In genomic region chr11:69295995-69296889, GRCh38 we compare ENCODE assay signal across 2 cellular contexts.
TF ChIP-seq lines count a peak whose summit lies in the region.

No MANE protein-coding gene starts in this region.

TF ChIP-seq in SK-N-SH, 30 proteins besides CTCF, POLR2A, EP300 and RAD21 (continued from another document):
- TF ChIP-seq USF2 (IDR thresholded peaks at IDR 0.05; ENCODE audit: borderline replicate concordance, low read depth, low read length) (no peak), ZBTB33 (IDR thresholded peaks at IDR 0.05; ENCODE audit: borderline replicate concordance, low read depth) (no peak), MEF2A (IDR thresholded peaks at IDR 0.05; ENCODE audit: borderline replicate concordance, low read depth) (no peak), FOXJ3 (CRISPR knock-in tag; IDR thresholded peaks at IDR 0.05) (no peak), FOSL2 (IDR thresholded peaks at IDR 0.05; ENCODE audit: borderline replicate concordance, low read depth) (no peak), SMC3 (IDR thresholded peaks at IDR 0.05; ENCODE audit: low read depth, low read length) (no peak), YY1 (IDR thresholded peaks at IDR 0.05; ENCODE audit: low read depth) (no peak), REST (IDR thresholded peaks at IDR 0.05; ENCODE audit: low read depth, low read length) (no peak), TEAD4 (IDR thresholded peaks at IDR 0.05; ENCODE audit: borderline replicate concordance, insufficient read depth) (no peak)

TF ChIP-seq in SK-N-SH treated with all-trans-retinoic acid at 6 μM for 48 hours, 23 proteins besides CTCF, POLR2A, EP300 and RAD21 (continued from another document):
- TF ChIP-seq CREB5 (CRISPR knock-in tag; IDR thresholded peaks at IDR 0.05; ENCODE audit: low read depth) = no peak
- TF ChIP-seq OSR1 (CRISPR knock-in tag; IDR thresholded peaks at IDR 0.05) = no peak
- no peak for TF ChIP-seq POU6F1 (CRISPR knock-in tag; IDR thresholded peaks at IDR 0.05; ENCODE audit: borderline replicate concordance, low read depth)
- no peak for TF ChIP-seq ZNF565 (CRISPR knock-in tag; conservative IDR thresholded peaks at IDR 0.05; ENCODE audit: low read depth)
- no peak for TF ChIP-seq ZNF8 (CRISPR knock-in tag; IDR thresholded peaks at IDR 0.05)
